14 cellular contexts compared by ENCODE assay signal in the genomic region with DNA sequence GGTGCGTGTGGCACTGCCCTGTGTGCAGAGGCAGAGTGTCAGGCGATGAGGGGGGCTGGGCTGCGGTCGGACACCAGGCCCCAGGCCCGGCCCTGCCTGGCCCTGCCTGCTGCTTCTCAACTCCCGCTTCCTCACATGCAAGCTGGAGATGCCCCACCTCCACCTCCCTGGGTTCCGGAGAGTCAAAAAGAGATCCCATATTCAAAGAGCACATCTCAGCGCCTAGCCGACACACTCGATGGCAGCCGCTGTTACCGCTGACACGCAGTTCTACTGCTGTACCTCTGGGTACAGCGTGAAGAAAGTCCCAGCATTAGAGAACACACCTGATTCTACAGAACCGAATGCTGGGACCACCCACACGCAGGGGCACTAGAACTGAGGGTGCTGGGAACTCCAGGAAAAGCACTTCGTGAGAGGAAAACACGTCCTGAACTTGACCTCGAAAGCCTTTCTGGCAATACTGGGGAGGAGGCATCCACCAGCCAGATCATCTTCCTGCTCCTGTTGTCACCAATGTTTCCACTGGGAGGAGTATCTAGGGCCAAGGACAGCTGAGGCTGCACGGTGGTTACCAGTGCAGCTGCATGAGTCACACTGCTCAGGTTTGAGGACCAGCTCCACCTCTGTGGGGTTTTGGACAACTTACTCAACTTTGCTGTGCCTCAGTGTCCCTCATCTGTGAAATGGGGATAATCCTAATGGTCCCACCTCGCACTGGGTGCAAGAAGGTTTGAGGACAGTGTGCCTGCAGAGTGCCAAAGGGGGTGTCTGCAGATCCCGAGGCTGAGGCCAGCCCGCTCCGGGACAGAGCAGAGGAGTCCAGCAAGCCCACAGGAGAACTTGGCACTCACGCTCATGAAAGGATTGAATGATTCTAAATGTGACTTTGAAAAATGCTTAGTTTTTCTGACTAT.
DNase-seq lines count a peak whose midpoint lies in the region; ATAC-seq and TF ChIP-seq lines count a peak whose summit lies in the region.
"Had no signal": no experiment of that assay in that cellular context is flagged by ENCODE, and none has a peak within 500 bp of the region (broad histone marks: within the 10 kb centered on the region; RNA-seq: fewer than 3 reads in every experiment).

No MANE protein-coding gene starts in this region.

- H3K4ac ChIP-seq in H9 (ENCODE audit: low read depth, low read length), result no peak overlapping the region

- H3T11ph ChIP-seq in H9 (ENCODE audit: low read length), result no peak overlapping the region

- ATAC-seq in activated T-cell treated with anti-CD3 and anti-CD28 coated beads, Interleukin-2, amount 50 U/mL, for 72 hours (replicated peaks in 1 of 2), result peak; percentile 11 to 25
- no peak for ATAC-seq in HG02642 (IDR thresholded peaks at IDR 0.05; ENCODE audit: poor library complexity, unreplicated experiment)
- ATAC-seq: gastroesophageal sphincter, T-cell had no signal

- H3K79me2 ChIP-seq in H9 (ENCODE audit: insufficient read depth, low read length), result no peaks in the 10 kb centered on the region

- peak; percentile 1 for TF ChIP-seq CTCF in epithelial cell of esophagus (IDR thresholded peaks at IDR 0.05; ENCODE audit: insufficient read depth, low read depth, low read length, missing control alignments)
- TF ChIP-seq CTCF in H9 (conservative IDR thresholded peaks at IDR 0.05), result no peak

- no peaks in the 10 kb centered on the region for H3K4me1 Mint-ChIP-seq in activated T-cell treated with anti-CD3 and anti-CD28 coated beads, Interleukin-2, amount 50 U/mL, for 72 hours (ENCODE audit: low read depth)
- peaks cover 14 to 18% of the 10 kb centered on the region in 2 experiments for H3K4me1 Mint-ChIP-seq in H9

- no peaks in the 10 kb centered on the region for H3K27me3 Mint-ChIP-seq in activated T-cell treated with anti-CD3 and anti-CD28 coated beads, Interleukin-2, amount 50 U/mL, for 72 hours (ENCODE audit: low read depth)
- H3K27me3 Mint-ChIP-seq in H9 (ENCODE audit: low read depth), result no peaks in the 10 kb centered on the region
- H3K27me3 Mint-ChIP-seq: T-cell had no signal

- H4K91ac ChIP-seq in H9 (ENCODE audit: insufficient read length, low read depth, low read length), result no peak overlapping the region

- peaks cover 2% of the 10 kb centered on the region for H4K20me1 ChIP-seq in H9 (ENCODE audit: control insufficient read depth, insufficient read depth, insufficient read length)

- H3K27me3 ChIP-seq in skeletal muscle tissue (ENCODE audit: control insufficient read depth in 3 of 3, insufficient read depth in 3 of 3, low read length in 3 of 3), result no peaks in the 10 kb centered on the region
- H3K27me3 ChIP-seq in H9 (ENCODE audit: insufficient read depth, low read length), result no peaks in the 10 kb centered on the region
- H3K27me3 ChIP-seq: gastroesophageal sphincter had no signal

- H3K14ac ChIP-seq in H9 (ENCODE audit: insufficient read depth, low read length), result no peak overlapping the region; the same call in 1 of the 2 replicates

- H2BK20ac ChIP-seq in H9 (ENCODE audit: low read depth, low read length, poor library complexity, severe bottlenecking), result no peak overlapping the region

- no peak overlapping the region for H3K4me2 ChIP-seq in H9 (ENCODE audit: insufficient read depth, insufficient read length, low read length)

- H3K27ac Mint-ChIP-seq in activated T-cell treated with anti-CD3 and anti-CD28 coated beads, Interleukin-2, amount 50 U/mL, for 72 hours, result no peak overlapping the region
- H3K27ac Mint-ChIP-seq in H9, result no peak overlapping the region; a peak in 1 of 7 replicates

- H4K8ac ChIP-seq in H9 (replicated peaks; ENCODE audit: insufficient read length, low read depth, low read length), result no peak overlapping the region

- H2BK5ac ChIP-seq in H9 (ENCODE audit: insufficient read length, low read length), result no peak overlapping the region

- no peak for DNase-seq in activated T-cell treated with anti-CD3 and anti-CD28 coated beads, Interleukin-2, amount 50 U/mL, for 72 hours
- DNase-seq in activated T-cell treated with anti-CD3 and anti-CD28 coated beads for 4 hours (no peak), LHCN-M2 (ENCODE audit: low read depth) (peak; percentile 65), epithelial cell of esophagus (ENCODE audit: low read depth) (no peak), SIG-M5 (lab: John Stamatoyannopoulos, UW) (no peak), H9 (no peak)
- DNase-seq: ACHN; right cardiac atrium; stimulated activated CD4-positive, alpha-beta T cell treated with anti-CD3 and anti-CD28 coated beads, Interleukin-2, amount 100 ng/mL, for 48 hours; T-cell had no signal

- H3K9ac ChIP-seq in skeletal muscle tissue (ENCODE audit: low read depth in 1 of 3, low read length in 3 of 3), result peak overlapping the region in 2 of 3 donors; percentile 63 to 76
- H3K9ac ChIP-seq in H9 (ENCODE audit: extremely low read depth, insufficient read length, low read length), result no peak overlapping the region

- peak overlapping the region; percentile 88 for H3K27ac ChIP-seq in skeletal muscle tissue (ENCODE audit: low read depth, low read length)
- H3K27ac ChIP-seq in H9 (ENCODE audit: insufficient read length, low read depth, low read length), result no peak overlapping the region
- H3K27ac ChIP-seq: gastroesophageal sphincter had no signal

- no peak overlapping the region for H2AK5ac ChIP-seq in H9 (ENCODE audit: insufficient read length, low read length)

- no peak overlapping the region for H3K23ac ChIP-seq in H9 (ENCODE audit: insufficient read length, low read depth, low read length)

- H2BK120ac ChIP-seq in H9 (ENCODE audit: low read depth, low read length, poor library complexity, severe bottlenecking), result no peak overlapping the region

- H3K9me3 ChIP-seq in skeletal muscle tissue (ENCODE audit: control insufficient read depth in 3 of 3, low read length in 3 of 3) (no peaks in the 10 kb centered on the region), H9 (ENCODE audit: control insufficient read depth, low read depth, low read length) (no peaks in the 10 kb centered on the region)
- H3K9me3 ChIP-seq: gastroesophageal sphincter, HAP-1 had no signal

- H3K36me3 Mint-ChIP-seq in activated T-cell treated with anti-CD3 and anti-CD28 coated beads, Interleukin-2, amount 50 U/mL, for 72 hours (ENCODE audit: insufficient read depth in 2 of 2), result peaks cover 2 to 17% of the 10 kb centered on the region in 2 donors
- peaks cover 0 to 8% (median 5%) of the 10 kb centered on the region in 3 experiments; a peak in 4 of 7 replicates for H3K36me3 Mint-ChIP-seq in H9 (ENCODE audit: insufficient read depth in 1 of 3, low read depth in 3 of 3)

- no peak overlapping the region for H3K4me3 Mint-ChIP-seq in activated T-cell treated with anti-CD3 and anti-CD28 coated beads, Interleukin-2, amount 50 U/mL, for 72 hours
- H3K4me3 Mint-ChIP-seq in H9, result no peak overlapping the region
- H3K4me3 Mint-ChIP-seq: T-cell had no signal

- no peak overlapping the region for H3K18ac ChIP-seq in H9 (ENCODE audit: insufficient read length, low read depth, low read length)

- H3K9me3 Mint-ChIP-seq in activated T-cell treated with anti-CD3 and anti-CD28 coated beads, Interleukin-2, amount 50 U/mL, for 72 hours, result no peaks in the 10 kb centered on the region
- no peaks in the 10 kb centered on the region for H3K9me3 Mint-ChIP-seq in H9
- H3K9me3 Mint-ChIP-seq: T-cell had no signal

- H2BK12ac ChIP-seq in H9 (ENCODE audit: insufficient read length, low read depth, low read length), result no peak overlapping the region

- no peak overlapping the region for H2BK15ac ChIP-seq in H9 (ENCODE audit: low read depth, low read length)

- peaks cover 47 to 58% (median 49%) of the 10 kb centered on the region in 3 donors for H3K4me1 ChIP-seq in skeletal muscle tissue (ENCODE audit: control insufficient read depth in 3 of 3, insufficient read depth in 3 of 3, low read length in 3 of 3)
- no peaks in the 10 kb centered on the region for H3K4me1 ChIP-seq in H9 (ENCODE audit: insufficient read depth, low read length)
- H3K4me1 ChIP-seq: HAP-1 had no signal

- H2AFZ ChIP-seq in H9 (ENCODE audit: low read length), result no peak overlapping the region

- no peak overlapping the region for H4K5ac ChIP-seq in H9 (ENCODE audit: insufficient read length, low read depth, low read length)

- H3K56ac ChIP-seq in H9 (ENCODE audit: insufficient read length, low read depth, low read length), result no peak overlapping the region

- no peaks in the 10 kb centered on the region for H3K79me1 ChIP-seq in H9 (ENCODE audit: insufficient read depth, low read depth, low read length, poor library complexity, severe bottlenecking)

- no CpG with 5 or more reads among the region's 25 CpGs for WGBS in H9 (ENCODE audit: extremely low coverage, insufficient read length, low lambda C conversion rate)

- no peak overlapping the region for H3K4me3 ChIP-seq in epithelial cell of esophagus (ENCODE audit: low read length)
- peak overlapping the region in 2 of 3 donors; percentile 13 to 21 for H3K4me3 ChIP-seq in skeletal muscle tissue (ENCODE audit: low read length in 3 of 3)
- H3K4me3 ChIP-seq: gastroesophageal sphincter, HAP-1 had no signal

- peaks cover 20 to 52% (median 48%) of the 10 kb centered on the region in 3 donors for H3K36me3 ChIP-seq in skeletal muscle tissue (ENCODE audit: control insufficient read depth in 3 of 3, insufficient read depth in 3 of 3, low read length in 3 of 3)
- H3K36me3 ChIP-seq: HAP-1 had no signal

- no peaks in the 10 kb centered on the region for H3K23me2 ChIP-seq in H9 (ENCODE audit: insufficient read length, low read depth, low read length, poor library complexity, severe bottlenecking)
